In the genomic region with DNA sequence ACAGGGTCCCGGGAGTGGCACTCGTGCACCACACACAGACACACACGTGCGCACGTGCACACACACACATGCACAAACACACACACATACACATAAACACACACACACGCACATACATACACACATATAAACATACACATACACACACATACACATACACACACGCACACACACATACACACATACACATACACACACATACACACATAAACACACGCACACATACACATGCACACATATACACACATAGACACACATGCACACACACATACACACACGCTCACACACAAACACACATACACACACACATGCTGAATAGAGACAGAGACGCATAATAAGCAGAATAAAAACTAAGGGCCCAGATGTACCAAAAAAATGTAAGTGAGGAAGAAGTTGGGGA, we compare ENCODE assay signal across 29 cellular contexts.
"Had no signal": no experiment of that assay in that cellular context is flagged by ENCODE, and none has a peak within 500 bp of the region (broad histone marks: within the 10 kb centered on the region; RNA-seq: fewer than 3 reads in every experiment).

No MANE protein-coding gene starts in this region.

- ATAC-seq: natural killer cell; psoas muscle; right cardiac atrium; sciatic nerve; stimulated activated memory B cell treated with anti-CD40 and anti-IgM and Interleukin-4, amounts not matched to agents 10 μg/mL and 1 μg/mL and 100 μg/mL, for 72 hours; stimulated activated naive CD8-positive, alpha-beta T cell treated with anti-CD3 and anti-CD28 coated beads, Interleukin-15, Interleukin-2, amounts not matched to agents 100 U/mL and 50 U/mL, for 24 hours had no signal

- H3K27me3 ChIP-seq: neural progenitor cell, spleen, stomach, thyroid gland, tibial nerve, upper lobe of left lung, vagina had no signal

- H3K9ac ChIP-seq: neural progenitor cell, parathyroid adenoma had no signal

- H3K4me2 ChIP-seq: neural progenitor cell, smooth muscle cell had no signal

- H2AFZ ChIP-seq: neural progenitor cell, parathyroid adenoma had no signal

- FAIRE-seq: urothelium cell line had no signal

- H3K4me3 ChIP-seq: neural progenitor cell, ovary, psoas muscle, skin epidermis, smooth muscle cell, spleen, stomach, thoracic aorta, thyroid gland, tibial nerve, upper lobe of left lung, vagina had no signal

- H3K79me2 ChIP-seq: parathyroid adenoma had no signal

- H3K27ac Mint-ChIP-seq: natural killer cell; nephron; neural progenitor cell; progenitor cell of endocrine pancreas; stimulated activated memory B cell treated with anti-CD40 and anti-IgM and Interleukin-4, amounts not matched to agents 10 μg/mL and 1 μg/mL and 100 μg/mL, for 72 hours had no signal

- DNase-seq: natural killer cell; occipital lobe; ovary; psoas muscle; right cardiac atrium; spleen; stimulated activated CD4-positive, alpha-beta T cell treated with anti-CD3 and anti-CD28 coated beads, Interleukin-12 subunit alpha, Interleukin-12 subunit beta, amount 100 ng/mL, for 4 hours; stimulated activated CD4-positive, alpha-beta T cell treated with anti-CD3 and anti-CD28 coated beads, Interleukin-1b, Interleukin-23, amount 100 ng/mL, for 48 hours; stimulated activated CD4-positive, alpha-beta T cell treated with anti-CD3 and anti-CD28 coated beads, Interleukin-4, amount 100 ng/mL, for 1 hour; stimulated activated CD4-positive, alpha-beta T cell treated with anti-CD3 and anti-CD28 coated beads, Interleukin-4, amount 100 ng/mL, for 4 hours; stimulated activated CD8-positive, alpha-beta memory T cell treated with anti-CD3 and anti-CD28 coated beads, Interleukin-4, amount 100 ng/mL, for 48 hours; stimulated activated naive CD4-positive, alpha-beta T cell; stimulated activated naive CD8-positive, alpha-beta T cell treated with anti-CD3 and anti-CD28 coated beads, Interleukin-15, Interleukin-2, amounts not matched to agents 100 U/mL and 50 U/mL, for 24 hours; stomach; thyroid gland; trophoblast cell; upper lobe of left lung had no signal

- H3K4me1 Mint-ChIP-seq: natural killer cell; nephron; neural progenitor cell; stimulated activated memory B cell treated with anti-CD40 and anti-IgM and Interleukin-4, amounts not matched to agents 10 μg/mL and 1 μg/mL and 100 μg/mL, for 72 hours had no signal

- H3K36me3 Mint-ChIP-seq: natural killer cell; neural progenitor cell; stimulated activated memory B cell treated with anti-CD40 and anti-IgM and Interleukin-4, amounts not matched to agents 10 μg/mL and 1 μg/mL and 100 μg/mL, for 72 hours had no signal

- H3K9me3 ChIP-seq: ovary, psoas muscle, spleen, stomach, thoracic aorta, thyroid gland, tibial nerve, upper lobe of left lung, vagina had no signal

- H3K4me1 ChIP-seq: neural progenitor cell, parathyroid adenoma, psoas muscle, spleen, stomach, thyroid gland, tibial nerve, upper lobe of left lung, vagina had no signal

- H3K27ac ChIP-seq: neural progenitor cell, ovary, parathyroid adenoma, psoas muscle, skin epidermis, spleen, stomach, thoracic aorta, thyroid gland, tibial nerve, upper lobe of left lung, vagina had no signal

- H3K27me3 Mint-ChIP-seq: progenitor cell of endocrine pancreas; stimulated activated memory B cell treated with anti-CD40 and anti-IgM and Interleukin-4, amounts not matched to agents 10 μg/mL and 1 μg/mL and 100 μg/mL, for 72 hours had no signal

- H3K36me3 ChIP-seq: neural progenitor cell, ovary, spleen, stomach, thoracic aorta, thyroid gland, tibial nerve, upper lobe of left lung, vagina had no signal

- H3K4me3 Mint-ChIP-seq: natural killer cell; nephron; neural progenitor cell; stimulated activated memory B cell treated with anti-CD40 and anti-IgM and Interleukin-4, amounts not matched to agents 10 μg/mL and 1 μg/mL and 100 μg/mL, for 72 hours had no signal
